13 cellular contexts compared by ENCODE assay signal in genomic region chr9:123710299-123710698, GRCh38.
A peak's percentile ranks its signal among the peaks of the same experiment; 100 is the strongest.
DNase-seq lines count a peak whose midpoint lies in the region; ATAC-seq and TF ChIP-seq lines count a peak whose summit lies in the region.
"Had no signal": no experiment of that assay in that cellular context is flagged by ENCODE, and none has a peak within 500 bp of the region (broad histone marks: within the 10 kb centered on the region; RNA-seq: fewer than 3 reads in every experiment).

No MANE protein-coding gene starts in this region.

- H3K4me3 Mint-ChIP-seq in stimulated activated naive B cell treated with anti-CD40 and anti-IgM and Interleukin-4, amounts not matched to agents 10 μg/mL and 1 μg/mL and 100 μg/mL, for 72 hours, result no peak overlapping the region
- H3K4me3 Mint-ChIP-seq: activated CD8-positive, alpha-beta T cell treated with anti-CD3 and anti-CD28 coated beads, Interleukin-2, amount 10 ng/mL, durations not matched to agents 7 days and 5 days; T-helper 2 cell treated with Interferon-gamma antibody and Interleukin-4, amounts not matched to agents 5 μg/mL and 100 μg/mL, for 36 hours had no signal

- H3K4me1 Mint-ChIP-seq in stimulated activated naive B cell treated with anti-CD40 and anti-IgM and Interleukin-4, amounts not matched to agents 10 μg/mL and 1 μg/mL and 100 μg/mL, for 72 hours, result no peaks in the 10 kb centered on the region

- H3K4me3 ChIP-seq in AG04450 (ENCODE audit: low read depth, low read length), result no peak overlapping the region
- no peak overlapping the region for H3K4me3 ChIP-seq in foreskin fibroblast (ENCODE audit: low read depth in 1 of 2, low read length in 2 of 2)

- TF ChIP-seq CTCF in AG04450 (IDR thresholded peaks at IDR 0.05; ENCODE audit: low read depth, low read length), result no peak
- TF ChIP-seq CTCF in foreskin fibroblast (IDR thresholded peaks at IDR 0.05; ENCODE audit: low read depth, low read length), result no peak

- no peak overlapping the region for H3K27ac ChIP-seq in AG04450 (ENCODE audit: low read depth, low read length)

- DNase-seq in AG04450 (ENCODE audit: low read depth, low spot score), result peak; percentile 55
- DNase-seq in HCEC 1CT, result peak; percentile 53
- DNase-seq in amniotic stem cell (lab: John Stamatoyannopoulos, UW), result peak; percentile 32
- peak; percentile 68 to 76 for DNase-seq in foreskin fibroblast
- no peak for DNase-seq in superior temporal gyrus (ENCODE audit: extremely low spot score)
- DNase-seq in stimulated activated naive B cell treated with anti-CD40 and anti-IgM and Interleukin-4, amounts not matched to agents 10 μg/mL and 1 μg/mL and 100 μg/mL, for 72 hours, result no peak
- no peak for DNase-seq in left lobe of liver (ENCODE audit: low spot score)
- no peak for DNase-seq in NCI-H2227 (lab: John Stamatoyannopoulos, UW; ENCODE audit: unreplicated experiment)
- DNase-seq: activated CD8-positive, alpha-beta T cell treated with anti-CD3 and anti-CD28 coated beads, Interleukin-2, amount 10 ng/mL, durations not matched to agents 7 days and 5 days; activated naive CD4-positive, alpha-beta T cell treated with anti-CD3 and anti-CD28 coated beads, Interleukin-2, amount 50 U/mL, for 16 hours; hypothalamus; occipital lobe had no signal

- no peak for ATAC-seq in stimulated activated naive B cell treated with anti-CD40 and anti-IgM and Interleukin-4, amounts not matched to agents 10 μg/mL and 1 μg/mL and 100 μg/mL, for 72 hours (replicated peaks)
- no peak for ATAC-seq in left lobe of liver
- ATAC-seq: activated CD8-positive, alpha-beta T cell treated with anti-CD3 and anti-CD28 coated beads, Interleukin-2, amount 10 ng/mL, durations not matched to agents 7 days and 5 days had no signal

- H3K36me3 Mint-ChIP-seq in stimulated activated naive B cell treated with anti-CD40 and anti-IgM and Interleukin-4, amounts not matched to agents 10 μg/mL and 1 μg/mL and 100 μg/mL, for 72 hours, result peaks cover 6 to 20% of the 10 kb centered on the region in 2 donors

- CTCF ChIA-PET in AG04450 (lab: Charles Lee), result interaction anchor here (0.7 kb wide), 1 partner anchor 185 kb away, joined by 14 read pairs; no protein-coding TSS in a partner anchor

- H3K9me3 ChIP-seq in AG04450 (ENCODE audit: control insufficient read depth, insufficient read depth, low read length), result no peaks in the 10 kb centered on the region

- H3K27me3 ChIP-seq in AG04450 (ENCODE audit: control insufficient read depth, insufficient read depth, low read length), result no peaks in the 10 kb centered on the region

- POLR2A ChIA-PET in AG04450 (lab: Yijun Ruan, JAX), result interaction anchor here (0.6 kb wide), 1 partner anchor 232 kb away, joined by 3 read pairs; no protein-coding TSS in a partner anchor

- peaks cover 5 to 7% of the 10 kb centered on the region in 2 donors for H3K9me3 Mint-ChIP-seq in stimulated activated naive B cell treated with anti-CD40 and anti-IgM and Interleukin-4, amounts not matched to agents 10 μg/mL and 1 μg/mL and 100 μg/mL, for 72 hours
- H3K9me3 Mint-ChIP-seq: T-helper 2 cell treated with Interferon-gamma antibody and Interleukin-4, amounts not matched to agents 5 μg/mL and 100 μg/mL, for 36 hours had no signal

- no peaks in the 10 kb centered on the region for H3K27me3 Mint-ChIP-seq in stimulated activated naive B cell treated with anti-CD40 and anti-IgM and Interleukin-4, amounts not matched to agents 10 μg/mL and 1 μg/mL and 100 μg/mL, for 72 hours

- no peak overlapping the region for H3K27ac Mint-ChIP-seq in stimulated activated naive B cell treated with anti-CD40 and anti-IgM and Interleukin-4, amounts not matched to agents 10 μg/mL and 1 μg/mL and 100 μg/mL, for 72 hours
- H3K27ac Mint-ChIP-seq: activated CD8-positive, alpha-beta T cell treated with anti-CD3 and anti-CD28 coated beads, Interleukin-2, amount 10 ng/mL, durations not matched to agents 7 days and 5 days; T-helper 2 cell treated with Interferon-gamma antibody and Interleukin-4, amounts not matched to agents 5 μg/mL and 100 μg/mL, for 36 hours had no signal

Comparison
In these comparisons a context has a peak if more than half of its experiments do, and no peak if none do; other contexts are left out.
1. DNase-seq: peak in AG04450 (single experiment), HCEC 1CT (single experiment), amniotic stem cell (single experiment) and foreskin fibroblast (2 of 2); none in superior temporal gyrus (single experiment), stimulated activated naive B cell treated with anti-CD40 and anti-IgM and Interleukin-4, amounts not matched to agents 10 μg/mL and 1 μg/mL and 100 μg/mL, for 72 hours (single experiment), left lobe of liver (single experiment) and NCI-H2227 (single experiment).